In genomic region chr14:50354527-50354926, GRCh38 we compare ENCODE assay signal across 18 cellular contexts. TPM values are rescaled to one million over a fixed set of nuclear protein-coding genes. Genes with fewer than 3 reads are reported as not detected.
DNase-seq lines count a peak whose midpoint lies in the region; FAIRE-seq and TF ChIP-seq lines count a peak whose summit lies in the region.
"Had no signal": no experiment of that assay in that cellular context is flagged by ENCODE, and none has a peak within 500 bp of the region (broad histone marks: within the 10 kb centered on the region; RNA-seq: fewer than 3 reads in every experiment).

No MANE protein-coding gene starts in this region.

- no peak for TF ChIP-seq CTCF in testis (IDR thresholded peaks at IDR 0.05)

- no peaks in the 10 kb centered on the region for H3K36me3 ChIP-seq in testis (ENCODE audit: low read depth, missing control alignments)
- H3K36me3 ChIP-seq: BLaER1 had no signal

- no peak for TF ChIP-seq POLR2A in testis (IDR thresholded peaks at IDR 0.05)

- no peak overlapping the region for H3K27ac ChIP-seq in testis
- H3K27ac ChIP-seq: BLaER1, PC-9 had no signal

- H3K9me3 ChIP-seq in testis = no peaks in the 10 kb centered on the region
- H3K9me3 ChIP-seq: BLaER1 had no signal

- no peak overlapping the region for H3K4me3 ChIP-seq in testis
- H3K4me3 ChIP-seq: BLaER1, PC-9 had no signal

- no peak for DNase-seq in GM19239 (ENCODE audit: insufficient read length, low spot score)
- peak; percentile 57 for DNase-seq in NCI-H1105 treated with DMSO at 0.1 percent for 48 hours (lab: John Stamatoyannopoulos, UW)
- peak; percentile 5 for DNase-seq in NCI-H446 treated with DMSO at 0.1 percent for 48 hours (lab: John Stamatoyannopoulos, UW)
- DNase-seq in fibroblast of gingiva (ENCODE audit: low read depth) = peak; percentile 67
- no peak for DNase-seq in dedifferentiated amniotic fluid mesenchymal stem cell (ENCODE audit: extremely low spot score)
- no peak for DNase-seq in testis
- no peak for DNase-seq in NCI-H2029 treated with DMSO at 0.1 percent for 48 hours (lab: John Stamatoyannopoulos, UW)
- DNase-seq in midbrain (lab: John Stamatoyannopoulos, UW) = no peak
- DNase-seq: Calu3; CD4-positive, alpha-beta memory T cell; NCI-H1048; NCI-H2081 treated with DMSO at 0.1 percent for 48 hours; NCI-H510A; NCI-H82; PC-9 had no signal

- 0 to 50% methylated on average over 1 of the region's 1 CpG for WGBS in testis, 2 donors

- intact Hi-C loops in testis (cut with DNase I; ENCODE audit: low total_unique reads) = no loop called here

- FAIRE-seq in GM19239 (lab: Jason Lieb, UNC) = peak; percentile 66
- FAIRE-seq: GM12892, GM18507 had no signal

- no peaks in the 10 kb centered on the region for H3K27me3 ChIP-seq in testis
- H3K27me3 ChIP-seq: BLaER1 had no signal

- no peaks in the 10 kb centered on the region for H3K4me1 ChIP-seq in testis
- H3K4me1 ChIP-seq: BLaER1 had no signal

RNA-seq across cellular contexts. Expression of gene CDKL1, which starts 42.2 kb away (rescaled TPM):
- 1 to 10 TPM; 2.0 to 4.4 TPM for total RNA-seq in testis
- 3.3 TPM for polyA plus RNA-seq in testis (ENCODE audit: insufficient read depth, low read depth, low replicate concordance)

RNA-seq across cellular contexts. Expression of gene DMAC2L, which starts 42.4 kb away (rescaled TPM):
- 10 to 100 TPM; 30.0 to 33.5 TPM for total RNA-seq in testis
- 50.8 TPM for polyA plus RNA-seq in testis (ENCODE audit: insufficient read depth, low read depth, low replicate concordance)

RNA-seq across cellular contexts. Expression of gene L2HGDH, which starts 42.5 kb away (rescaled TPM):
- 1 to 10 TPM; 7.9 to 8.9 TPM for total RNA-seq in testis
- polyA plus RNA-seq in testis (ENCODE audit: insufficient read depth, low read depth, low replicate concordance) = 8.5 TPM

Comparison
In these comparisons a context has a peak if more than half of its experiments do, and no peak if none do; other contexts are left out.
1. DNase-seq: peak in NCI-H1105 treated with DMSO at 0.1 percent for 48 hours (single experiment), NCI-H446 treated with DMSO at 0.1 percent for 48 hours (single experiment) and fibroblast of gingiva (single experiment); none in GM19239 (single experiment), dedifferentiated amniotic fluid mesenchymal stem cell (single experiment), testis (single experiment), NCI-H2029 treated with DMSO at 0.1 percent for 48 hours (single experiment) and midbrain (single experiment).